ENCODE assay signal across 12 cellular contexts in genomic region chr5:176413255-176413565, GRCh38. TPM values are rescaled to one million over a fixed set of nuclear protein-coding genes. Genes with fewer than 3 reads are reported as not detected.
DNase-seq lines count a peak whose midpoint lies in the region; ATAC-seq and TF ChIP-seq lines count a peak whose summit lies in the region.
"Had no signal": no experiment of that assay in that cellular context is flagged by ENCODE, and none has a peak within 500 bp of the region (broad histone marks: within the 10 kb centered on the region; RNA-seq: fewer than 3 reads in every experiment).

No MANE protein-coding gene starts in this region.

- peak; percentile 35 for ATAC-seq in omental fat pad (ENCODE audit: low FRiP score)
- ATAC-seq: activated CD8-positive, alpha-beta memory T cell treated with anti-CD3 and anti-CD28 coated beads, Interleukin-2, amount 10 ng/mL, durations not matched to agents 7 days and 5 days had no signal

- H3K27me3 Mint-ChIP-seq in endodermal cell (ENCODE audit: insufficient read depth), result peaks cover 9% of the 10 kb centered on the region
- H3K27me3 Mint-ChIP-seq: memory B cell had no signal

- H3K36me3 ChIP-seq in endodermal cell (ENCODE audit: control insufficient read depth, insufficient read depth, low read length), result peaks cover 41% of the 10 kb centered on the region

- H3K9me3 ChIP-seq in endodermal cell (ENCODE audit: control insufficient read depth, low read length), result peaks cover 8% of the 10 kb centered on the region

- peaks cover 3% of the 10 kb centered on the region for H3K4me1 ChIP-seq in endodermal cell (ENCODE audit: control insufficient read depth, insufficient read depth, low read length)

- peaks cover 4% of the 10 kb centered on the region for H3K4me1 Mint-ChIP-seq in endodermal cell

- peaks cover 13% of the 10 kb centered on the region for H3K9me3 Mint-ChIP-seq in endodermal cell
- H3K9me3 Mint-ChIP-seq: memory B cell had no signal

- no peak overlapping the region for H3K27ac Mint-ChIP-seq in endodermal cell
- H3K27ac Mint-ChIP-seq: activated CD8-positive, alpha-beta memory T cell treated with anti-CD3 and anti-CD28 coated beads, Interleukin-2, amount 10 ng/mL, durations not matched to agents 7 days and 5 days; memory B cell had no signal

- DNase-seq in GM03348 (ENCODE audit: low spot score) (peak; percentile 64), endodermal cell (no peak), omental fat pad (ENCODE audit: low spot score) (no peak), NCI-H2029 treated with DMSO at 0.1 percent for 48 hours (lab: John Stamatoyannopoulos, UW) (no peak)
- no peak for DNase-seq in activated CD4-positive, alpha-beta T cell treated with anti-CD3 and anti-CD28 coated beads for 4 hours
- no peak for DNase-seq in activated CD4-positive, alpha-beta T cell treated with anti-CD3 and anti-CD28 coated beads for 48 hours
- DNase-seq: activated CD8-positive, alpha-beta memory T cell treated with anti-CD3 and anti-CD28 coated beads, Interleukin-2, amount 10 ng/mL, durations not matched to agents 7 days and 5 days; effector CD8-positive, alpha-beta T cell; H9; NCI-H187; SHP77 treated with DMSO at 0.1 percent for 48 hours had no signal

- peak overlapping the region; percentile 95 for H3K4me3 ChIP-seq in endodermal cell (ENCODE audit: low read length)

- H3K27ac ChIP-seq in endodermal cell (ENCODE audit: low read depth, low read length), result no peak overlapping the region

- no peak overlapping the region for H3K4me3 Mint-ChIP-seq in endodermal cell
- H3K4me3 Mint-ChIP-seq: activated CD8-positive, alpha-beta memory T cell treated with anti-CD3 and anti-CD28 coated beads, Interleukin-2, amount 10 ng/mL, durations not matched to agents 7 days and 5 days; H9; memory B cell had no signal

- no peaks in the 10 kb centered on the region for H3K27me3 ChIP-seq in endodermal cell (ENCODE audit: control insufficient read depth, insufficient read depth, low read length, poor library complexity, severe bottlenecking)

- peaks cover 10% of the 10 kb centered on the region for H3K36me3 Mint-ChIP-seq in endodermal cell (ENCODE audit: low read depth)
- H3K36me3 Mint-ChIP-seq: activated CD8-positive, alpha-beta memory T cell treated with anti-CD3 and anti-CD28 coated beads, Interleukin-2, amount 10 ng/mL, durations not matched to agents 7 days and 5 days had no signal

- TF ChIP-seq CTCF in endodermal cell (conservative IDR thresholded peaks at IDR 0.05) (no peak), omental fat pad (IDR thresholded peaks at IDR 0.05) (no peak)

- H3K9ac ChIP-seq in endodermal cell (ENCODE audit: extremely low read depth, low read length, poor library complexity, severe bottlenecking), result no peak overlapping the region

- WGBS in endodermal cell (ENCODE audit: insufficient coverage in 1 of 2, insufficient read length in 1 of 2), 2 experiments, result 92 to 98% methylated on average over 2 of the region's 2 CpGs

RNA-seq across cellular contexts. Expression of gene CLTB, which starts 3.1 kb away (rescaled TPM):
- total RNA-seq in endodermal cell (10 to 100 TPM; 40.9 to 49.7 TPM), omental fat pad (100 to 1,000 TPM; 119 to 171 (median 128) TPM)
- 32.9 TPM for polyA plus RNA-seq in endodermal cell (2013, experiment 1 of 2)
- polyA plus RNA-seq in endodermal cell (2013, experiment 2 of 2), result 36.2 TPM

RNA-seq across cellular contexts. Expression of gene HIGD2A, which starts 24.7 kb away (rescaled TPM):
- total RNA-seq in endodermal cell (100 to 1,000 TPM; 101 to 102 TPM), omental fat pad (100 to 1,000 TPM; 105 to 134 (median 116) TPM)
- polyA plus RNA-seq in endodermal cell (2013, experiment 1 of 2), result 139 TPM
- polyA plus RNA-seq in endodermal cell (2013, experiment 2 of 2), result 127 TPM

RNA-seq across cellular contexts. Expression of gene NOP16, which starts 24.8 kb away (rescaled TPM):
- 10 to 100 TPM; 18.6 to 31.3 TPM for total RNA-seq in endodermal cell
- polyA plus RNA-seq in endodermal cell (2013, experiment 1 of 2), result 19.3 TPM
- polyA plus RNA-seq in endodermal cell (2013, experiment 2 of 2), result 19.2 TPM
- total RNA-seq in omental fat pad, result 10 to 100 TPM in 3 of 4 donors, 1 to 10 TPM in 1; 6.1 to 84.7 (median 24.3) TPM

RNA-seq across cellular contexts. Expression of gene FAF2, which starts 35.0 kb away (rescaled TPM):
- total RNA-seq in endodermal cell (10 to 100 TPM; 42.9 to 53.0 TPM), omental fat pad (10 to 100 TPM; 27.6 to 31.1 (median 27.8) TPM)
- polyA plus RNA-seq in endodermal cell (2013, experiment 1 of 2), result 37.6 TPM
- polyA plus RNA-seq in endodermal cell (2013, experiment 2 of 2), result 35.7 TPM

RNA-seq across cellular contexts. Expression of gene ARL10, which starts 47.9 kb away (rescaled TPM):
- total RNA-seq in endodermal cell (10 to 100 TPM; 10.2 to 11.4 TPM), omental fat pad (10 to 100 TPM in 1 of 4 donors, 1 to 10 TPM in 3; 4.2 to 12.1 (median 6.7) TPM)
- polyA plus RNA-seq in endodermal cell (2013, experiment 1 of 2), result 12.2 TPM
- 12.5 TPM for polyA plus RNA-seq in endodermal cell (2013, experiment 2 of 2)
